Comparison of ENCODE assay signal across 1 cellular context in the genomic region with DNA sequence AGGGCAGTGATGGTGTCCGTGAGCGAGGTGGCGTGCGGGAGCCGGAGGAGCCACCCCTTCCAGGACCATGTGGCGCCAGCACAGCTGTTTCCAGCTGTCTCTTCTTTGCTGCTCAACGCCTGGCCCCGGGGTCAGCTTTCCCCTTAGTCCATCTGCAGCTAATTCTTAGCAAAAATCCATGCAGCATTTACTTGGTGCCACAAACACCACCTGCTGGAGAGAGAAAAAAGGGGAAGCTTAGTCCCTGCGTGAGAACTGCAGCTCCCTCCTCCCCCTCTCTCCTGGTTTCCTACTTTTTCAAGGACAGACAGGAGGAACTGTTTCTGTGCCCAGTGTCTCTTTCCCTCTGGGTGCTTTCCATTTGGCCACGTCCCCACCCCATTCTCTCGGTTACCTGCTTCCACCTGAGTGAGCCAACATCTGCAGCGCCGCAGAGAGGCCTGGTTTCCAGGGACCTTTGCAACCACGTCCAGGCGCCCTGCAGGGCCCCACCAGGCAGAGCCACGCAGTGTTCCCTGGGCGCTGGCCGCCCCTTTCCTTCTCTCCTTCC.
TF ChIP-seq lines count a peak whose summit lies in the region.

No MANE protein-coding gene starts in this region.

TF ChIP-seq in K562, 482 proteins besides CTCF, POLR2A, EP300 and RAD21 (continued from another document and continues in another):
- no peak for TF ChIP-seq ZNF699 (CRISPR knock-in tag; IDR thresholded peaks at IDR 0.05; ENCODE audit: insufficient replicate concordance)
- no peak for TF ChIP-seq ZNF282 (CRISPR knock-in tag; IDR thresholded peaks at IDR 0.05)
- no peak for TF ChIP-seq POLR2AphosphoS2 (IDR thresholded peaks at IDR 0.05; ENCODE audit: low read length)
- no peak for TF ChIP-seq CHD2 (IDR thresholded peaks at IDR 0.05; ENCODE audit: low read depth, low read length)
- TF ChIP-seq TBL1XR1 (IDR thresholded peaks at IDR 0.05; ENCODE audit: low read length in 2 of 2): no peak
- TF ChIP-seq NCOR1 (IDR thresholded peaks at IDR 0.05): no peak
- no peak for TF ChIP-seq EZH2 (IDR thresholded peaks at IDR 0.05; ENCODE audit: borderline replicate concordance, low read depth, low read length)
- TF ChIP-seq ZNF12 (CRISPR knock-in tag; IDR thresholded peaks at IDR 0.05): no peak
- 0 out of 2 replicates have a peak, but pooled peaks have one; percentile 41 for TF ChIP-seq ZNF165 (CRISPR knock-in tag; IDR thresholded peaks at IDR 0.05; ENCODE audit: borderline replicate concordance)
- TF ChIP-seq ZKSCAN8 (CRISPR knock-in tag; IDR thresholded peaks at IDR 0.05): no peak
- TF ChIP-seq YY1 (IDR thresholded peaks at IDR 0.05; ENCODE audit: borderline replicate concordance in 1 of 3, control insufficient read depth in 1 of 3, extremely low read depth in 1 of 3, insufficient read depth in 3 of 3, insufficient read length in 1 of 3, insufficient replicate concordance in 2 of 3, low read depth in 1 of 3, low read length in 2 of 3): no peak
- TF ChIP-seq ZNF263 (CRISPR knock-in tag; IDR thresholded peaks at IDR 0.05; ENCODE audit: borderline replicate concordance): peak; percentile 41; the same call in 1 of the 2 replicates
- TF ChIP-seq, protein P1, sequence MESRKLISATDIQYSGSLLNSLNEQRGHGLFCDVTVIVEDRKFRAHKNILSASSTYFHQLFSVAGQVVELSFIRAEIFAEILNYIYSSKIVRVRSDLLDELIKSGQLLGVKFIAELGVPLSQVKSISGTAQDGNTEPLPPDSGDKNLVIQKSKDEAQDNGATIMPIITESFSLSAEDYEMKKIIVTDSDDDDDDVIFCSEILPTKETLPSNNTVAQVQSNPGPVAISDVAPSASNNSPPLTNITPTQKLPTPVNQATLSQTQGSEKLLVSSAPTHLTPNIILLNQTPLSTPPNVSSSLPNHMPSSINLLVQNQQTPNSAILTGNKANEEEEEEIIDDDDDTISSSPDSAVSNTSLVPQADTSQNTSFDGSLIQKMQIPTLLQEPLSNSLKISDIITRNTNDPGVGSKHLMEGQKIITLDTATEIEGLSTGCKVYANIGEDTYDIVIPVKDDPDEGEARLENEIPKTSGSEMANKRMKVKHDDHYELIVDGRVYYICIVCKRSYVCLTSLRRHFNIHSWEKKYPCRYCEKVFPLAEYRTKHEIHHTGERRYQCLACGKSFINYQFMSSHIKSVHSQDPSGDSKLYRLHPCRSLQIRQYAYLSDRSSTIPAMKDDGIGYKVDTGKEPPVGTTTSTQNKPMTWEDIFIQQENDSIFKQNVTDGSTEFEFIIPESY (CRISPR knock-in tag; IDR thresholded peaks at IDR 0.05): peak; percentile 65
- TF ChIP-seq, protein P2, sequence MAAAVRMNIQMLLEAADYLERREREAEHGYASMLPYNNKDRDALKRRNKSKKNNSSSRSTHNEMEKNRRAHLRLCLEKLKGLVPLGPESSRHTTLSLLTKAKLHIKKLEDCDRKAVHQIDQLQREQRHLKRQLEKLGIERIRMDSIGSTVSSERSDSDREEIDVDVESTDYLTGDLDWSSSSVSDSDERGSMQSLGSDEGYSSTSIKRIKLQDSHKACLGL (CRISPR knock-in tag; IDR thresholded peaks at IDR 0.05; ENCODE audit: borderline replicate concordance, poor library complexity, severe bottlenecking): no peak
- TF ChIP-seq HDAC8 (tag; IDR thresholded peaks at IDR 0.05): no peak
- TF ChIP-seq KDM2B (CRISPR knock-in tag; IDR thresholded peaks at IDR 0.05): no peak
- no peak for TF ChIP-seq ZNF696 (CRISPR knock-in tag; conservative IDR thresholded peaks at IDR 0.05)
- TF ChIP-seq, protein P3, sequence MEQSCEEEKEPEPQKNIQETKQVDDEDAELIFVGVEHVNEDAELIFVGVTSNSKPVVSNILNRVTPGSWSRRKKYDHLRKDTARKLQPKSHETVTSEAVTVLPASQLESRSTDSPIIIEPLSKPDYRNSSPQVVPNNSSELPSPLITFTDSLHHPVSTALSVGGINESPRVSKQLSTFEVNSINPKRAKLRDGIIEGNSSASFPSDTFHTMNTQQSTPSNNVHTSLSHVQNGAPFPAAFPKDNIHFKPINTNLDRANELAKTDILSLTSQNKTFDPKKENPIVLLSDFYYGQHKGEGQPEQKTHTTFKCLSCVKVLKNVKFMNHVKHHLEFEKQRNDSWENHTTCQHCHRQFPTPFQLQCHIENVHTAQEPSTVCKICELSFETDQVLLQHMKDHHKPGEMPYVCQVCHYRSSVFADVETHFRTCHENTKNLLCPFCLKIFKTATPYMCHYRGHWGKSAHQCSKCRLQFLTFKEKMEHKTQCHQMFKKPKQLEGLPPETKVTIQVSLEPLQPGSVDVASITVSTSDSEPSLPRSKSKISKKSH (CRISPR knock-in tag; IDR thresholded peaks at IDR 0.05): no peak
- TF ChIP-seq EWSR1 (IDR thresholded peaks at IDR 0.05; ENCODE audit: borderline replicate concordance, low read depth, partially characterized antibody): no peak
- TF ChIP-seq HNRNPLL (IDR thresholded peaks at IDR 0.05; ENCODE audit: low read depth, low read length, poor library complexity, severe bottlenecking): no peak
- no peak for TF ChIP-seq ZNF444 (CRISPR knock-in tag; IDR thresholded peaks at IDR 0.05)
- TF ChIP-seq, protein P4, sequence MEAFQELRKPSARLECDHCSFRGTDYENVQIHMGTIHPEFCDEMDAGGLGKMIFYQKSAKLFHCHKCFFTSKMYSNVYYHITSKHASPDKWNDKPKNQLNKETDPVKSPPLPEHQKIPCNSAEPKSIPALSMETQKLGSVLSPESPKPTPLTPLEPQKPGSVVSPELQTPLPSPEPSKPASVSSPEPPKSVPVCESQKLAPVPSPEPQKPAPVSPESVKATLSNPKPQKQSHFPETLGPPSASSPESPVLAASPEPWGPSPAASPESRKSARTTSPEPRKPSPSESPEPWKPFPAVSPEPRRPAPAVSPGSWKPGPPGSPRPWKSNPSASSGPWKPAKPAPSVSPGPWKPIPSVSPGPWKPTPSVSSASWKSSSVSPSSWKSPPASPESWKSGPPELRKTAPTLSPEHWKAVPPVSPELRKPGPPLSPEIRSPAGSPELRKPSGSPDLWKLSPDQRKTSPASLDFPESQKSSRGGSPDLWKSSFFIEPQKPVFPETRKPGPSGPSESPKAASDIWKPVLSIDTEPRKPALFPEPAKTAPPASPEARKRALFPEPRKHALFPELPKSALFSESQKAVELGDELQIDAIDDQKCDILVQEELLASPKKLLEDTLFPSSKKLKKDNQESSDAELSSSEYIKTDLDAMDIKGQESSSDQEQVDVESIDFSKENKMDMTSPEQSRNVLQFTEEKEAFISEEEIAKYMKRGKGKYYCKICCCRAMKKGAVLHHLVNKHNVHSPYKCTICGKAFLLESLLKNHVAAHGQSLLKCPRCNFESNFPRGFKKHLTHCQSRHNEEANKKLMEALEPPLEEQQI (IDR thresholded peaks at IDR 0.05): no peak
- TF ChIP-seq, protein P5, sequence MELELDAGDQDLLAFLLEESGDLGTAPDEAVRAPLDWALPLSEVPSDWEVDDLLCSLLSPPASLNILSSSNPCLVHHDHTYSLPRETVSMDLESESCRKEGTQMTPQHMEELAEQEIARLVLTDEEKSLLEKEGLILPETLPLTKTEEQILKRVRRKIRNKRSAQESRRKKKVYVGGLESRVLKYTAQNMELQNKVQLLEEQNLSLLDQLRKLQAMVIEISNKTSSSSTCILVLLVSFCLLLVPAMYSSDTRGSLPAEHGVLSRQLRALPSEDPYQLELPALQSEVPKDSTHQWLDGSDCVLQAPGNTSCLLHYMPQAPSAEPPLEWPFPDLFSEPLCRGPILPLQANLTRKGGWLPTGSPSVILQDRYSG (tag; conservative IDR thresholded peaks at IDR 0.05; ENCODE audit: low read depth): no peak
- no peak for TF ChIP-seq ELF4 (CRISPR knock-in tag; IDR thresholded peaks at IDR 0.05)
- TF ChIP-seq, protein P6, sequence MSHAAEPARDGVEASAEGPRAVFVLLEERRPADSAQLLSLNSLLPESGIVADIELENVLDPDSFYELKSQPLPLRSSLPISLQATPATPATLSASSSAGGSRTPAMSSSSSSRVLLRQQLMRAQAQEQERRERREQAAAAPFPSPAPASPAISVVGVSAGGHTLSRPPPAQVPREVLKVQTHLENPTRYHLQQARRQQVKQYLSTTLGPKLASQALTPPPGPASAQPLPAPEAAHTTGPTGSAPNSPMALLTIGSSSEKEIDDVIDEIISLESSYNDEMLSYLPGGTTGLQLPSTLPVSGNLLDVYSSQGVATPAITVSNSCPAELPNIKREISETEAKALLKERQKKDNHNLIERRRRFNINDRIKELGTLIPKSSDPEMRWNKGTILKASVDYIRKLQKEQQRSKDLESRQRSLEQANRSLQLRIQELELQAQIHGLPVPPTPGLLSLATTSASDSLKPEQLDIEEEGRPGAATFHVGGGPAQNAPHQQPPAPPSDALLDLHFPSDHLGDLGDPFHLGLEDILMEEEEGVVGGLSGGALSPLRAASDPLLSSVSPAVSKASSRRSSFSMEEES (CRISPR knock-in tag; IDR thresholded peaks at IDR 0.05): no peak
- peak; percentile 40 to 46; a peak in 1 of 4 replicates for TF ChIP-seq MAZ (CRISPR knock-in tag; conservative IDR thresholded peaks at IDR 0.05 in 1 of 2, IDR thresholded peaks at IDR 0.05 in 1 of 2)
- TF ChIP-seq STAT5B (CRISPR knock-in tag; IDR thresholded peaks at IDR 0.05): no peak
- no peak for TF ChIP-seq TAF9B (IDR thresholded peaks at IDR 0.05; ENCODE audit: partially characterized antibody)
- TF ChIP-seq ZNF668 (CRISPR knock-in tag; IDR thresholded peaks at IDR 0.05): no peak
- TF ChIP-seq, protein P7, sequence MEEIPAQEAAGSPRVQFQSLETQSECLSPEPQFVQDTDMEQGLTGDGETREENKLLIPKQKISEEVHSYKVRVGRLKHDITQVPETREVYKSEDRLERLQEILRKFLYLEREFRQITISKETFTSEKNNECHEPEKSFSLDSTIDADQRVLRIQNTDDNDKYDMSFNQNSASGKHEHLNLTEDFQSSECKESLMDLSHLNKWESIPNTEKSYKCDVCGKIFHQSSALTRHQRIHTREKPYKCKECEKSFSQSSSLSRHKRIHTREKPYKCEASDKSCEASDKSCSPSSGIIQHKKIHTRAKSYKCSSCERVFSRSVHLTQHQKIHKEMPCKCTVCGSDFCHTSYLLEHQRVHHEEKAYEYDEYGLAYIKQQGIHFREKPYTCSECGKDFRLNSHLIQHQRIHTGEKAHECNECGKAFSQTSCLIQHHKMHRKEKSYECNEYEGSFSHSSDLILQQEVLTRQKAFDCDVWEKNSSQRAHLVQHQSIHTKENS (CRISPR knock-in tag; IDR thresholded peaks at IDR 0.05): no peak
- TF ChIP-seq, protein P8, sequence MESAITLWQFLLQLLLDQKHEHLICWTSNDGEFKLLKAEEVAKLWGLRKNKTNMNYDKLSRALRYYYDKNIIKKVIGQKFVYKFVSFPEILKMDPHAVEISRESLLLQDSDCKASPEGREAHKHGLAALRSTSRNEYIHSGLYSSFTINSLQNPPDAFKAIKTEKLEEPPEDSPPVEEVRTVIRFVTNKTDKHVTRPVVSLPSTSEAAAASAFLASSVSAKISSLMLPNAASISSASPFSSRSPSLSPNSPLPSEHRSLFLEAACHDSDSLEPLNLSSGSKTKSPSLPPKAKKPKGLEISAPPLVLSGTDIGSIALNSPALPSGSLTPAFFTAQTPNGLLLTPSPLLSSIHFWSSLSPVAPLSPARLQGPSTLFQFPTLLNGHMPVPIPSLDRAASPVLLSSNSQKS (CRISPR knock-in tag; IDR thresholded peaks at IDR 0.05): no peak
- TF ChIP-seq POLR3G (IDR thresholded peaks at IDR 0.05; ENCODE audit: extremely low read depth, insufficient read length, insufficient replicate concordance): no peak
- TF ChIP-seq ZNF253 (CRISPR knock-in tag; conservative IDR thresholded peaks at IDR 0.05): no peak
- TF ChIP-seq, protein P9, sequence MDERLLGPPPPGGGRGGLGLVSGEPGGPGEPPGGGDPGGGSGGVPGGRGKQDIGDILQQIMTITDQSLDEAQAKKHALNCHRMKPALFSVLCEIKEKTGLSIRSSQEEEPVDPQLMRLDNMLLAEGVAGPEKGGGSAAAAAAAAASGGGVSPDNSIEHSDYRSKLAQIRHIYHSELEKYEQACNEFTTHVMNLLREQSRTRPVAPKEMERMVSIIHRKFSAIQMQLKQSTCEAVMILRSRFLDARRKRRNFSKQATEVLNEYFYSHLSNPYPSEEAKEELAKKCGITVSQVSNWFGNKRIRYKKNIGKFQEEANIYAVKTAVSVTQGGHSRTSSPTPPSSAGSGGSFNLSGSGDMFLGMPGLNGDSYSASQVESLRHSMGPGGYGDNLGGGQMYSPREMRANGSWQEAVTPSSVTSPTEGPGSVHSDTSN (CRISPR knock-in tag; IDR thresholded peaks at IDR 0.05; ENCODE audit: low read depth): no peak
- TF ChIP-seq, protein P9 (tag; conservative IDR thresholded peaks at IDR 0.05; ENCODE audit: low read depth): no peak
- TF ChIP-seq ZNF23 (CRISPR knock-in tag; IDR thresholded peaks at IDR 0.05): no peak
- no peak for TF ChIP-seq GATAD2A (IDR thresholded peaks at IDR 0.05)
- TF ChIP-seq ZNF77 (CRISPR knock-in tag; IDR thresholded peaks at IDR 0.05): no peak
- TF ChIP-seq, protein P10, sequence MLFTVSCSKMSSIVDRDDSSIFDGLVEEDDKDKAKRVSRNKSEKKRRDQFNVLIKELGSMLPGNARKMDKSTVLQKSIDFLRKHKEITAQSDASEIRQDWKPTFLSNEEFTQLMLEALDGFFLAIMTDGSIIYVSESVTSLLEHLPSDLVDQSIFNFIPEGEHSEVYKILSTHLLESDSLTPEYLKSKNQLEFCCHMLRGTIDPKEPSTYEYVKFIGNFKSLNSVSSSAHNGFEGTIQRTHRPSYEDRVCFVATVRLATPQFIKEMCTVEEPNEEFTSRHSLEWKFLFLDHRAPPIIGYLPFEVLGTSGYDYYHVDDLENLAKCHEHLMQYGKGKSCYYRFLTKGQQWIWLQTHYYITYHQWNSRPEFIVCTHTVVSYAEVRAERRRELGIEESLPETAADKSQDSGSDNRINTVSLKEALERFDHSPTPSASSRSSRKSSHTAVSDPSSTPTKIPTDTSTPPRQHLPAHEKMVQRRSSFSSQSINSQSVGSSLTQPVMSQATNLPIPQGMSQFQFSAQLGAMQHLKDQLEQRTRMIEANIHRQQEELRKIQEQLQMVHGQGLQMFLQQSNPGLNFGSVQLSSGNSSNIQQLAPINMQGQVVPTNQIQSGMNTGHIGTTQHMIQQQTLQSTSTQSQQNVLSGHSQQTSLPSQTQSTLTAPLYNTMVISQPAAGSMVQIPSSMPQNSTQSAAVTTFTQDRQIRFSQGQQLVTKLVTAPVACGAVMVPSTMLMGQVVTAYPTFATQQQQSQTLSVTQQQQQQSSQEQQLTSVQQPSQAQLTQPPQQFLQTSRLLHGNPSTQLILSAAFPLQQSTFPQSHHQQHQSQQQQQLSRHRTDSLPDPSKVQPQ (CRISPR knock-in tag; IDR thresholded peaks at IDR 0.05; ENCODE audit: borderline replicate concordance): no peak
- no peak for TF ChIP-seq PURB (CRISPR knock-in tag; IDR thresholded peaks at IDR 0.05; ENCODE audit: low read depth)
- TF ChIP-seq HDAC3 (IDR thresholded peaks at IDR 0.05; ENCODE audit: borderline replicate concordance, partially characterized antibody): no peak
- TF ChIP-seq PPARD (CRISPR knock-in tag; IDR thresholded peaks at IDR 0.05): no peak
